1 cellular context compared by ENCODE assay signal in the genomic region with DNA sequence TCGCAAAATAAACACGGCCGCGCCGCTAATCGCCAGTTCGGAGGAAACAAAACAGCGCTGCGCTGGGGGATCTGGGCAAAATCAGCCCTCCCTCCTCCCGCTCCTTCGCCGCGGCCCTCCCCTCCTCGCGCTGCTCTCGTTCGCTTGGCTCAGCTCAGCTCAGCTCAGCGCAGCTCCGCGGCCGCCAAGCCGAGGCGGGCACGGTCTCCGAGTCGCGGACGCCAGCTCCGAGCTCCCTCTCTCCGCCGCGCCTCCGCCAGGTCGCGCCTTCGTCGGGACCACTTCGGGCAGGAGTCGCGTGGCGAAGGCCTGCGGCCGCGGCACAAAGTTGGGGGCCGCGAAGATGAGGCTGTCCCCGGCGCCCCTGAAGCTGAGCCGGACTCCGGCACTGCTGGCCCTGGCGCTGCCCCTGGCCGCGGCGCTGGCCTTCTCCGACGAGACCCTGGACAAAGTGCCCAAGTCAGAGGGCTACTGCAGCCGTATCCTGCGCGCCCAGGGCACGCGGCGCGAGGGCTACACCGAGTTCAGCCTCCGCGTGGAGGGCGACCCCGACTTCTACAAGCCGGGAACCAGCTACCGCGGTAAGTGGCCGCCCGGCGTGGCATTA.
A peak's percentile ranks its signal among the peaks of the same experiment; 100 is the strongest.
TF ChIP-seq lines count a peak whose summit lies in the region.

Gene SPON1 (plus strand): TSS at position 162 of the 607 bp plus-strand sequence. CDS start 182 bp downstream, at position 344.

TF ChIP-seq in HEK293, 187 proteins besides CTCF, POLR2A, EP300 and RAD21 (continued from another document):
- TF ChIP-seq ZNF692 (tag by site-specific recombination; IDR thresholded peaks at IDR 0.05) (peak; percentile 68), ZNF48 (tag by site-specific recombination; IDR thresholded peaks at IDR 0.05) (no peak), ZNF404 (tag by site-specific recombination; IDR thresholded peaks at IDR 0.05) (no peak), ZBTB8A (tag by site-specific recombination; IDR thresholded peaks at IDR 0.05) (peak; percentile 86), ZNF600 (tag by site-specific recombination; IDR thresholded peaks at IDR 0.05) (0 out of 2 replicates have a peak, but pooled peaks have one; percentile 49), ZNF660 (tag by site-specific recombination; IDR thresholded peaks at IDR 0.05) (0 out of 2 replicates have a peak, but pooled peaks have one; percentile 49), ZNF2 (tag by site-specific recombination; IDR thresholded peaks at IDR 0.05) (peak; percentile 64; the same call in 1 of the 2 replicates), ZNF366 (tag by site-specific recombination; conservative IDR thresholded peaks at IDR 0.05) (peak; percentile 62), ZNF10 (tag by site-specific recombination; IDR thresholded peaks at IDR 0.05) (0 out of 2 replicates have a peak, but pooled peaks have one; percentile 19), SP2 (tag by site-specific recombination; IDR thresholded peaks at IDR 0.05) (0 out of 2 replicates have a peak, but pooled peaks have one; percentile 7), ZBTB26 (tag by site-specific recombination; optimal IDR thresholded peaks at IDR 0.05) (peak; percentile 98), ZNF335 (tag by site-specific recombination; conservative IDR thresholded peaks at IDR 0.05) (peak; percentile 74), ZNF701 (tag by site-specific recombination; IDR thresholded peaks at IDR 0.05) (no peak), ZNF341 (tag by site-specific recombination; IDR thresholded peaks at IDR 0.05; ENCODE audit: low read depth) (peak; percentile 33; the same call in 1 of the 2 replicates), YY1 (tag by site-specific recombination; IDR thresholded peaks at IDR 0.05) (no peak), ZEB2 (tag by site-specific recombination; IDR thresholded peaks at IDR 0.05) (0 out of 2 replicates have a peak, but pooled peaks have one; percentile 35), MZF1 (tag by site-specific recombination; IDR thresholded peaks at IDR 0.05; ENCODE audit: borderline replicate concordance) (0 out of 2 replicates have a peak, but pooled peaks have one; percentile 52)
